32 cellular contexts compared by ENCODE assay signal in genomic region chr3:194287977-194288706, GRCh38.
DNase-seq lines count a peak whose midpoint lies in the region; ATAC-seq, FAIRE-seq and TF ChIP-seq lines count a peak whose summit lies in the region.
"Had no signal": no experiment of that assay in that cellular context is flagged by ENCODE, and none has a peak within 500 bp of the region (broad histone marks: within the 10 kb centered on the region; RNA-seq: fewer than 3 reads in every experiment).

No MANE protein-coding gene starts in this region.

- no peak overlapping the region for H3K4me3 ChIP-seq in HepG2 (replicated peaks in 1 of 3; ENCODE audit: insufficient read depth in 1 of 3, low read depth in 2 of 3, low read length in 3 of 3)
- H3K4me3 ChIP-seq in right lobe of liver, result no peak overlapping the region
- H3K4me3 ChIP-seq in K562, result no peak overlapping the region
- H3K4me3 ChIP-seq in PC-9, result no peak overlapping the region
- H3K4me3 ChIP-seq: gastrocnemius medialis, GM23248, lower lobe of right lung, MG63, mucosa of descending colon, SJSA1, skin epidermis, suprapubic skin had no signal

- H3K27me3 ChIP-seq in HepG2 (ENCODE audit: control insufficient read depth in 1 of 2, insufficient read depth in 2 of 2, low read length in 2 of 2), result peaks cover 0 to 40% of the 10 kb centered on the region in 2 experiments; a peak in 4 of 5 replicates
- no peaks in the 10 kb centered on the region for H3K27me3 ChIP-seq in right lobe of liver
- H3K27me3 ChIP-seq in K562 (ENCODE audit: control insufficient read depth in 2 of 2, insufficient read depth in 2 of 2, low read length in 2 of 2), result no peaks in the 10 kb centered on the region
- H3K27me3 ChIP-seq in PC-9 (ENCODE audit: insufficient read depth, low read depth), result no peaks in the 10 kb centered on the region
- H3K27me3 ChIP-seq: gastrocnemius medialis, MG63, SJSA1, suprapubic skin had no signal

- BruUV-seq in HepG2 (replicated peaks; lab: Mats Ljungman, UMichigan) (no TSS peak), K562 (replicated peaks; lab: Mats Ljungman, UMichigan) (no TSS peak), PC-9 (replicated peaks; lab: Mats Ljungman, UMichigan) (no TSS peak)

- H3K27ac Mint-ChIP-seq in mesothelial cell of epicardium, result peak overlapping the region; percentile 47
- H3K27ac Mint-ChIP-seq: activated naive CD8-positive, alpha-beta T cell treated with anti-CD3 and anti-CD28 coated beads, Interleukin-2, amount 50 U/mL, for 24 hours; activated T-cell treated with anti-CD3 and anti-CD28 coated beads, Interleukin-2, amount 50 U/mL, for 72 hours; CD14-positive monocyte; natural killer cell had no signal

- in situ Hi-C loops in HepG2 (cut with HindIII; ENCODE audit: extremely low pct_ligation_motif_present, low pct_unique_long_range_greater_than_20kb) (no loop called here), K562 (cut with MboI) (no loop called here)

- H3K4me2 ChIP-seq in HepG2 (ENCODE audit: low read depth, low read length) (no peak overlapping the region), K562 (ENCODE audit: insufficient read depth, low read length) (no peak overlapping the region), PC-9 (no peak overlapping the region)
- H3K4me2 ChIP-seq: KMS-11 had no signal

- no peak overlapping the region for H3K27ac ChIP-seq in HepG2 (ENCODE audit: extremely low read length, insufficient read depth, low read length)
- H3K27ac ChIP-seq in right lobe of liver, result no peak overlapping the region
- H3K27ac ChIP-seq in K562 (ENCODE audit: extremely low read depth, low read depth, low read length), result no peak overlapping the region
- H3K27ac ChIP-seq in PC-9, result no peak overlapping the region
- H3K27ac ChIP-seq: gastrocnemius medialis, GM23248, KMS-11, lower lobe of right lung, RWPE1, SJSA1, skin epidermis, suprapubic skin had no signal

- H3K4me1 ChIP-seq in HepG2 (ENCODE audit: insufficient read depth, low read length) (no peaks in the 10 kb centered on the region), right lobe of liver (no peaks in the 10 kb centered on the region), K562 (replicated peaks in 1 of 2; ENCODE audit: control insufficient read depth in 2 of 2, insufficient read depth in 2 of 2, low read length in 2 of 2) (no peaks in the 10 kb centered on the region; a peak in 1 of 5 replicates), PC-9 (replicated peaks; ENCODE audit: insufficient read depth) (peaks cover 18% of the 10 kb centered on the region)
- H3K4me1 ChIP-seq: gastrocnemius medialis had no signal

- no peak for TF ChIP-seq RAD21 in HepG2 (CRISPR knock-in tag; IDR thresholded peaks at IDR 0.05)
- TF ChIP-seq RAD21 in K562 (CRISPR knock-in tag; conservative IDR thresholded peaks at IDR 0.05 in 1 of 2, IDR thresholded peaks at IDR 0.05 in 1 of 2), result no peak

- peaks cover 13% of the 10 kb centered on the region for H3K9me3 Mint-ChIP-seq in mesothelial cell of epicardium
- H3K9me3 Mint-ChIP-seq: activated naive CD8-positive, alpha-beta T cell treated with anti-CD3 and anti-CD28 coated beads, Interleukin-2, amount 50 U/mL, for 24 hours; activated T-cell treated with anti-CD3 and anti-CD28 coated beads, Interleukin-2, amount 50 U/mL, for 72 hours; natural killer cell had no signal

- H3K79me2 ChIP-seq in HepG2 (ENCODE audit: insufficient read depth, low read length) (no peaks in the 10 kb centered on the region), K562 (ENCODE audit: control insufficient read depth, insufficient read depth, low read length) (no peaks in the 10 kb centered on the region), PC-9 (ENCODE audit: low read depth) (no peaks in the 10 kb centered on the region)

- H3K4me1 Mint-ChIP-seq in mesothelial cell of epicardium, result peaks cover 8% of the 10 kb centered on the region
- H3K4me1 Mint-ChIP-seq: activated naive CD8-positive, alpha-beta T cell treated with anti-CD3 and anti-CD28 coated beads, Interleukin-2, amount 50 U/mL, for 24 hours; CD14-positive monocyte; natural killer cell had no signal

- H3K9ac ChIP-seq in HepG2 (ENCODE audit: insufficient read depth, low read depth, low read length) (no peak overlapping the region), K562 (ENCODE audit: insufficient read depth in 1 of 2, low read depth in 2 of 2, low read length in 2 of 2) (no peak overlapping the region)
- H3K9ac ChIP-seq: GM23248, KMS-11 had no signal

- WGBS in HepG2 (ENCODE audit: low lambda C conversion rate), result 11% methylated on average over 5 of the region's 5 CpGs
- WGBS in right lobe of liver (ENCODE audit: insufficient coverage, low coverage, low lambda C conversion rate, missing lambda C conversion rate), result 80% methylated on average over 5 of the region's 5 CpGs
- 49% methylated on average over 5 of the region's 5 CpGs for WGBS in K562 (ENCODE audit: insufficient coverage, low coverage, missing lambda C conversion rate)

- no peaks in the 10 kb centered on the region for H3K9me1 ChIP-seq in K562 (ENCODE audit: control insufficient read depth, insufficient read depth, low read length)

- no peak for TF ChIP-seq CTCF in HepG2 (CRISPR knock-in tag; IDR thresholded peaks at IDR 0.05)
- TF ChIP-seq CTCF in right lobe of liver (IDR thresholded peaks at IDR 0.05), result no peak
- TF ChIP-seq CTCF in K562 (IDR thresholded peaks at IDR 0.05 in 2 of 3, conservative IDR thresholded peaks at IDR 0.05 in 1 of 3; ENCODE audit: insufficient read depth in 2 of 3, low read depth in 1 of 3, low read length in 3 of 3), result no peak
- TF ChIP-seq CTCF in mesothelial cell of epicardium (IDR thresholded peaks at IDR 0.05; ENCODE audit: unreplicated experiment), result peak; percentile 3
- TF ChIP-seq CTCF in PC-9 (conservative IDR thresholded peaks at IDR 0.05), result no peak; the same call in 1 of the 2 replicates

- no peaks in the 10 kb centered on the region for H3K27me3 Mint-ChIP-seq in mesothelial cell of epicardium (ENCODE audit: low read depth)

- H3K9me2 ChIP-seq in PC-9 (ENCODE audit: insufficient read depth), result no peaks in the 10 kb centered on the region

- H3F3A ChIP-seq in PC-9 (ENCODE audit: insufficient read depth, low read depth), result peaks cover 16% of the 10 kb centered on the region; the same call in 1 of the 2 replicates

- FAIRE-seq in HepG2 (lab: Jason Lieb, UNC) (no peak), K562 (lab: Jason Lieb, UNC) (no peak)
- FAIRE-seq: HTR-8/SVneo had no signal

- H3K9me3 ChIP-seq in HepG2 (ENCODE audit: low read length) (no peaks in the 10 kb centered on the region), right lobe of liver (no peaks in the 10 kb centered on the region), K562 (replicated peaks; ENCODE audit: control insufficient read depth, insufficient read depth, low read depth, low read length) (no peaks in the 10 kb centered on the region), PC-9 (ENCODE audit: insufficient read depth, low read depth) (peaks cover 7% of the 10 kb centered on the region)
- H3K9me3 ChIP-seq: lower lobe of right lung, mucosa of descending colon, SJSA1, suprapubic skin had no signal

- intact Hi-C loops in HepG2 (cut with micrococcal nuclease; ENCODE audit: unreplicated experiment) (no loop called here), right lobe of liver (cut with DNase I) (no loop called here), K562 (cut with micrococcal nuclease) (no loop called here), PC-9 (cut with micrococcal nuclease; ENCODE audit: unreplicated experiment) (no loop called here)

- H3K36me3 ChIP-seq in HepG2 (replicated peaks in 1 of 2; ENCODE audit: control insufficient read depth in 1 of 2, insufficient read depth in 2 of 2, low read length in 2 of 2) (no peaks in the 10 kb centered on the region), right lobe of liver (no peaks in the 10 kb centered on the region), K562 (ENCODE audit: control insufficient read depth, insufficient read depth, low read length) (no peaks in the 10 kb centered on the region), PC-9 (ENCODE audit: low read depth) (no peaks in the 10 kb centered on the region)
- H3K36me3 ChIP-seq: gastrocnemius medialis, lower lobe of right lung, MG63, SJSA1, suprapubic skin had no signal

- no peak overlapping the region for H3K4me3 Mint-ChIP-seq in mesothelial cell of epicardium
- H3K4me3 Mint-ChIP-seq: activated naive CD8-positive, alpha-beta T cell treated with anti-CD3 and anti-CD28 coated beads, Interleukin-2, amount 50 U/mL, for 24 hours; activated T-cell treated with anti-CD3 and anti-CD28 coated beads, Interleukin-2, amount 50 U/mL, for 72 hours; CD14-positive monocyte; natural killer cell had no signal

- DNase-seq in HepG2 (ENCODE audit: low spot score) (no peak), right lobe of liver (no peak), K562 (ENCODE audit: extremely low read depth in 1 of 4, low spot score in 3 of 4) (no peak), mesothelial cell of epicardium (ENCODE audit: low spot score in 2 of 2, unreplicated experiment in 2 of 2) (no peak), PC-9 (no peak), SKM-1 (lab: John Stamatoyannopoulos, UW; ENCODE audit: unreplicated experiment) (no peak)
- DNase-seq: activated CD4-positive, alpha-beta T cell treated with anti-CD3 and anti-CD28 coated beads, Interleukin-2, amount 50 U/mL, for 48 hours; activated naive CD8-positive, alpha-beta T cell treated with anti-CD3 and anti-CD28 coated beads, Interleukin-2, amount 50 U/mL, for 24 hours; activated T-cell treated with anti-CD3 and anti-CD28 coated beads, Interleukin-2, amount 50 U/mL, for 72 hours; Calu3; DMS79; gastrocnemius medialis; GF-D8; GM23248; MG63; mucosa of descending colon; natural killer cell; NCI-H2029 treated with DMSO at 0.1 percent for 48 hours; NCI-H226; NCI-H774; stimulated activated naive CD4-positive, alpha-beta T cell treated with Interleukin-2 at 50 U/mL for 16 hours had no signal

- peaks cover 15% of the 10 kb centered on the region for H3K36me3 Mint-ChIP-seq in mesothelial cell of epicardium
- H3K36me3 Mint-ChIP-seq: CD14-positive monocyte, natural killer cell had no signal

- peak; percentile 62 for ATAC-seq in HepG2
- no peak for ATAC-seq in right lobe of liver
- ATAC-seq in K562, result peak; percentile 40; the same call in 2 of the 3 replicates
- no peak for ATAC-seq in GM21423 (IDR thresholded peaks at IDR 0.05; ENCODE audit: unreplicated experiment)
- ATAC-seq in esophagus mucosa, result no peak
- ATAC-seq: activated CD4-positive, CD25-positive, alpha-beta regulatory T cell treated with anti-CD3 and anti-CD28 coated beads, Interleukin-2, amount 50 U/mL, for 24 hours; activated naive CD8-positive, alpha-beta T cell treated with anti-CD3 and anti-CD28 coated beads, Interleukin-2, amount 50 U/mL, for 24 hours; activated T-cell treated with anti-CD3 and anti-CD28 coated beads, Interleukin-2, amount 50 U/mL, for 72 hours; gastrocnemius medialis; lower lobe of right lung; mucosa of descending colon; natural killer cell had no signal

- H4K20me1 ChIP-seq in HepG2 (ENCODE audit: insufficient read depth, low read length) (no peaks in the 10 kb centered on the region), K562 (replicated peaks; ENCODE audit: control insufficient read depth, insufficient read depth, low read length) (no peaks in the 10 kb centered on the region), PC-9 (ENCODE audit: insufficient read depth) (no peaks in the 10 kb centered on the region)

- TF ChIP-seq POLR2A in HepG2 (IDR thresholded peaks at IDR 0.05; ENCODE audit: insufficient read depth in 1 of 2, low read depth in 2 of 2, low read length in 2 of 2) (no peak), right lobe of liver (IDR thresholded peaks at IDR 0.05) (no peak), K562 (conservative IDR thresholded peaks at IDR 0.05) (no peak)

- H2AFZ ChIP-seq in HepG2 (ENCODE audit: low read length) (no peak overlapping the region), K562 (ENCODE audit: low read depth, low read length) (no peak overlapping the region), PC-9 (no peak overlapping the region)
- H2AFZ ChIP-seq: GM23248 had no signal

- TF ChIP-seq EP300 in HepG2 (IDR thresholded peaks at IDR 0.05; ENCODE audit: low read depth in 2 of 2, low read length in 2 of 2) (no peak), HepG2 (CRISPR knock-in tag; IDR thresholded peaks at IDR 0.05; ENCODE audit: borderline replicate concordance) (no peak), K562 (IDR thresholded peaks at IDR 0.05; ENCODE audit: low read length) (no peak)

- CTCF ChIA-PET in HepG2 (lab: Yijun Ruan, JAX; ENCODE audit: low intra/inter-chr PET ratio, low total read pairs) (interaction anchor here (0.8 kb wide), 1 partner anchor 499 kb away, joined by 3 read pairs; no protein-coding TSS in a partner anchor), K562 (lab: Yijun Ruan, JAX; ENCODE audit: low intra/inter-chr PET ratio) (no interaction called here), PC-9 (lab: Charles Lee) (interaction anchor here (0.6 kb wide), 1 partner anchor 12 kb away, joined by 3 read pairs; no protein-coding TSS in a partner anchor)

- POLR2A ChIA-PET in HepG2 (lab: Yijun Ruan, JAX) (no interaction called here), K562 (lab: Yijun Ruan, JAX) (interaction anchor here (0.6 to 1.0 kb wide), 3 partner anchors 12 to 152 kb away, joined by 3 to 4 read pairs (median 3); no protein-coding TSS in a partner anchor), PC-9 (lab: Charles Lee; ENCODE audit: unreplicated experiment) (no interaction called here)

Comparison
In these comparisons a context has a peak if more than half of its experiments do, and no peak if none do; other contexts are left out.
1. ATAC-seq: peak in HepG2 (single experiment) and K562 (single experiment); none in right lobe of liver (0 of 4), GM21423 (single experiment) and esophagus mucosa (single experiment).